In genomic region chr15:74631935-74632560, GRCh38 we compare ENCODE assay signal across 1 cellular context.
TF ChIP-seq lines count a peak whose summit lies in the region.

No MANE protein-coding gene starts in this region.

TF ChIP-seq in HEK293, 187 proteins besides CTCF, POLR2A, EP300 and RAD21 (continued from another document):
- no peak for TF ChIP-seq ZNF704 (tag by site-specific recombination; IDR thresholded peaks at IDR 0.05)
- TF ChIP-seq KLF7 (tag by site-specific recombination; IDR thresholded peaks at IDR 0.05; ENCODE audit: borderline replicate concordance) = no peak
- TF ChIP-seq ZNF660 (tag by site-specific recombination; IDR thresholded peaks at IDR 0.05) = 0 out of 2 replicates have a peak, but pooled peaks have one; percentile 22
- peak; percentile 95 for TF ChIP-seq ZNF2 (tag by site-specific recombination; IDR thresholded peaks at IDR 0.05)
- TF ChIP-seq ZNF600 (tag by site-specific recombination; IDR thresholded peaks at IDR 0.05) = 0 out of 2 replicates have a peak, but pooled peaks have one; percentile 45
- no peak for TF ChIP-seq ZNF366 (tag by site-specific recombination; conservative IDR thresholded peaks at IDR 0.05)
- no peak for TF ChIP-seq ZNF792 (tag by site-specific recombination; IDR thresholded peaks at IDR 0.05)
- peak; percentile 37; the same call in 1 of the 2 replicates for TF ChIP-seq SCRT1 (tag by site-specific recombination; IDR thresholded peaks at IDR 0.05; ENCODE audit: borderline replicate concordance)
- TF ChIP-seq ZNF843 (tag by site-specific recombination; IDR thresholded peaks at IDR 0.05) = no peak
- TF ChIP-seq KLF1 (tag by site-specific recombination; IDR thresholded peaks at IDR 0.05) = no peak
- no peak for TF ChIP-seq ZNF514 (tag by site-specific recombination; IDR thresholded peaks at IDR 0.05)
- no peak for TF ChIP-seq ZNF518A (tag by site-specific recombination; conservative IDR thresholded peaks at IDR 0.05; ENCODE audit: low read depth)
TF ChIP-seq in HEK293: peak in this region for 6.
